Comparison of ENCODE assay signal across 29 cellular contexts in genomic region chr4:95614684-95615205, GRCh38.
"Had no signal": no experiment of that assay in that cellular context is flagged by ENCODE, and none has a peak within 500 bp of the region (broad histone marks: within the 10 kb centered on the region; RNA-seq: fewer than 3 reads in every experiment).

No MANE protein-coding gene starts in this region.

- ATAC-seq: natural killer cell treated with Interleukin-12 subunit alpha and Interleukin-12 subunit beta and Interleukin-15 and Interleukin-18, amount 100 ng/mL, for 72 hours; psoas muscle; right cardiac atrium; right lobe of liver; stimulated activated effector memory CD8-positive, alpha-beta T cell treated with anti-CD3 and anti-CD28 coated beads, Interleukin-12 subunit alpha, Interleukin-12 subunit beta, amount 100 ng/mL, for 72 hours; stimulated activated naive B cell treated with anti-CD40 and anti-IgM and Interleukin-4, amounts not matched to agents 10 μg/mL and 1 μg/mL and 100 μg/mL, for 72 hours had no signal

- H3K27ac ChIP-seq: neutrophil, ovary, parathyroid adenoma, psoas muscle, right lobe of liver, sigmoid colon, stomach, thoracic aorta, thyroid gland, tibial nerve, upper lobe of left lung, vagina had no signal

- H3K4me1 Mint-ChIP-seq: nephron progenitor cell; neural crest cell; stimulated activated effector memory CD8-positive, alpha-beta T cell treated with anti-CD3 and anti-CD28 coated beads, Interleukin-12 subunit alpha, Interleukin-12 subunit beta, amount 100 ng/mL, for 72 hours; stimulated activated naive B cell treated with anti-CD40 and anti-IgM and Interleukin-4, amounts not matched to agents 10 μg/mL and 1 μg/mL and 100 μg/mL, for 72 hours had no signal

- H3K9me3 ChIP-seq: neutrophil, ovary, psoas muscle, right lobe of liver, sigmoid colon, thoracic aorta, thyroid gland, tibial nerve, upper lobe of left lung, vagina had no signal

- H3K27me3 ChIP-seq: neutrophil, ovary, right lobe of liver, sigmoid colon, stomach, thyroid gland, tibial nerve, upper lobe of left lung, vagina had no signal

- H3K4me3 ChIP-seq: ovary, psoas muscle, right lobe of liver, sigmoid colon, stomach, thoracic aorta, thyroid gland, tibial nerve, upper lobe of left lung, vagina had no signal

- H3K79me2 ChIP-seq: parathyroid adenoma had no signal

- H3K4me3 Mint-ChIP-seq: natural killer cell treated with Interleukin-12 subunit alpha and Interleukin-12 subunit beta and Interleukin-15 and Interleukin-18, amount 100 ng/mL, for 72 hours; nephron progenitor cell; neural crest cell; stimulated activated effector memory CD8-positive, alpha-beta T cell treated with anti-CD3 and anti-CD28 coated beads, Interleukin-12 subunit alpha, Interleukin-12 subunit beta, amount 100 ng/mL, for 72 hours; stimulated activated naive B cell treated with anti-CD40 and anti-IgM and Interleukin-4, amounts not matched to agents 10 μg/mL and 1 μg/mL and 100 μg/mL, for 72 hours; stimulated activated naive CD8-positive, alpha-beta T cell treated with anti-CD3 and anti-CD28 coated beads, Interleukin-15, Interleukin-2, amounts not matched to agents 100 ng/mL and 50 ng/mL, for 24 hours had no signal

- H3K9me3 Mint-ChIP-seq: natural killer cell treated with Interleukin-12 subunit alpha and Interleukin-12 subunit beta and Interleukin-15 and Interleukin-18, amount 100 ng/mL, for 72 hours; nephron progenitor cell; stimulated activated naive CD8-positive, alpha-beta T cell treated with anti-CD3 and anti-CD28 coated beads, Interleukin-15, Interleukin-2, amounts not matched to agents 100 ng/mL and 50 ng/mL, for 24 hours had no signal

- H3K36me3 Mint-ChIP-seq: natural killer cell treated with Interleukin-12 subunit alpha and Interleukin-12 subunit beta and Interleukin-15 and Interleukin-18, amount 100 ng/mL, for 72 hours; stimulated activated effector memory CD8-positive, alpha-beta T cell treated with anti-CD3 and anti-CD28 coated beads, Interleukin-12 subunit alpha, Interleukin-12 subunit beta, amount 100 ng/mL, for 72 hours; stimulated activated naive B cell treated with anti-CD40 and anti-IgM and Interleukin-4, amounts not matched to agents 10 μg/mL and 1 μg/mL and 100 μg/mL, for 72 hours had no signal

- H3K27ac Mint-ChIP-seq: natural killer cell treated with Interleukin-12 subunit alpha and Interleukin-12 subunit beta and Interleukin-15 and Interleukin-18, amount 100 ng/mL, for 72 hours; nephron progenitor cell; progenitor cell of endocrine pancreas; stimulated activated effector memory CD8-positive, alpha-beta T cell treated with anti-CD3 and anti-CD28 coated beads, Interleukin-12 subunit alpha, Interleukin-12 subunit beta, amount 100 ng/mL, for 72 hours; stimulated activated naive B cell treated with anti-CD40 and anti-IgM and Interleukin-4, amounts not matched to agents 10 μg/mL and 1 μg/mL and 100 μg/mL, for 72 hours; stimulated activated naive CD8-positive, alpha-beta T cell treated with anti-CD3 and anti-CD28 coated beads, Interleukin-15, Interleukin-2, amounts not matched to agents 100 ng/mL and 50 ng/mL, for 24 hours had no signal

- H2AFZ ChIP-seq: parathyroid adenoma had no signal

- H3K4me1 ChIP-seq: parathyroid adenoma, psoas muscle, right lobe of liver, sigmoid colon, thyroid gland, tibial nerve, upper lobe of left lung, vagina had no signal

- H3K27me3 Mint-ChIP-seq: natural killer cell treated with Interleukin-12 subunit alpha and Interleukin-12 subunit beta and Interleukin-15 and Interleukin-18, amount 100 ng/mL, for 72 hours; progenitor cell of endocrine pancreas; stimulated activated naive B cell treated with anti-CD40 and anti-IgM and Interleukin-4, amounts not matched to agents 10 μg/mL and 1 μg/mL and 100 μg/mL, for 72 hours; stimulated activated naive CD8-positive, alpha-beta T cell treated with anti-CD3 and anti-CD28 coated beads, Interleukin-15, Interleukin-2, amounts not matched to agents 100 ng/mL and 50 ng/mL, for 24 hours had no signal

- DNase-seq: nephron progenitor cell; nucleus accumbens; ovary; posterior cingulate gyrus; psoas muscle; right cardiac atrium; right lobe of liver; sigmoid colon; small intestine; stimulated activated CD4-positive, alpha-beta T cell treated with anti-CD3 and anti-CD28 coated beads, Interleukin-15, amount 100 ng/mL, for 24 hours; stimulated activated CD4-positive, alpha-beta T cell treated with anti-CD3 and anti-CD28 coated beads, Interleukin-2, amount 100 ng/mL, for 24 hours; stimulated activated CD4-positive, alpha-beta T cell treated with anti-CD3 and anti-CD28 coated beads, Interleukin-2, amount 100 ng/mL, for 48 hours; stimulated activated CD4-positive, alpha-beta T cell treated with anti-CD3 and anti-CD28 coated beads, Interleukin-4, amount 100 ng/mL, for 24 hours; stimulated activated naive B cell treated with anti-CD40 and anti-IgM and Interleukin-4, amounts not matched to agents 10 μg/mL and 1 μg/mL and 100 μg/mL, for 72 hours; stimulated activated naive CD4-positive, alpha-beta T cell treated with Interleukin-2 at 50 U/mL for 16 hours; stomach; thyroid gland; trophoblast cell; upper lobe of left lung had no signal

- H3K36me3 ChIP-seq: neutrophil, ovary, right lobe of liver, sigmoid colon, stomach, thoracic aorta, thyroid gland, tibial nerve, upper lobe of left lung, vagina had no signal

- H3K9ac ChIP-seq: parathyroid adenoma had no signal
